27 cellular contexts compared by ENCODE assay signal in genomic region chr20:50709574-50709973, GRCh38. TPM values are rescaled to one million over a fixed set of nuclear protein-coding genes. Genes with fewer than 3 reads are reported as not detected.
"Had no signal": no experiment of that assay in that cellular context is flagged by ENCODE, and none has a peak within 500 bp of the region (broad histone marks: within the 10 kb centered on the region; RNA-seq: fewer than 3 reads in every experiment).

No MANE protein-coding gene starts in this region.

- ATAC-seq: foreskin keratinocyte; gastroesophageal sphincter; heart left ventricle; left cardiac atrium; left lung; naive thymus-derived CD4-positive, alpha-beta T cell; stimulated activated effector memory CD8-positive, alpha-beta T cell treated with anti-CD3 and anti-CD28 coated beads, Interleukin-12 subunit alpha, Interleukin-12 subunit beta, amount 100 ng/mL, for 72 hours; stimulated activated naive CD8-positive, alpha-beta T cell treated with anti-CD3 and anti-CD28 coated beads, Interleukin-15, Interleukin-2, amounts not matched to agents 100 U/mL and 50 U/mL, for 24 hours had no signal

- H3K36me3 Mint-ChIP-seq: stimulated activated effector memory CD8-positive, alpha-beta T cell treated with anti-CD3 and anti-CD28 coated beads, Interleukin-12 subunit alpha, Interleukin-12 subunit beta, amount 100 ng/mL, for 72 hours had no signal

- DNase-seq: dermis blood vessel endothelial cell; effector memory CD4-positive, alpha-beta T cell; foreskin keratinocyte; heart left ventricle; left cardiac atrium; left lung; mesenchymal stem cell; midbrain; naive thymus-derived CD4-positive, alpha-beta T cell; sigmoid colon; stimulated activated CD4-positive, alpha-beta T cell treated with anti-CD3 and anti-CD28 coated beads, Interleukin-2, amount 100 ng/mL, for 24 hours; stimulated activated CD4-positive, alpha-beta T cell treated with anti-CD3 and anti-CD28 coated beads, Interleukin-4, amount 100 ng/mL, for 24 hours; stimulated activated naive CD8-positive, alpha-beta T cell treated with anti-CD3 and anti-CD28 coated beads, Interleukin-15, Interleukin-2, amounts not matched to agents 100 U/mL and 50 U/mL, for 24 hours; substantia nigra; testis; upper lobe of left lung had no signal

- H3K9me3 ChIP-seq: esophagus muscularis mucosa, gastroesophageal sphincter, heart left ventricle, left lung, prostate gland, right atrium auricular region, sigmoid colon, testis, tibial nerve, upper lobe of left lung had no signal

- H3K27ac ChIP-seq: coronary artery, esophagus muscularis mucosa, foreskin keratinocyte, gastroesophageal sphincter, heart left ventricle, parathyroid adenoma, prostate gland, right atrium auricular region, sigmoid colon, testis, tibial nerve had no signal

- H3K4me3 Mint-ChIP-seq: naive thymus-derived CD4-positive, alpha-beta T cell; stimulated activated effector memory CD8-positive, alpha-beta T cell treated with anti-CD3 and anti-CD28 coated beads, Interleukin-12 subunit alpha, Interleukin-12 subunit beta, amount 100 ng/mL, for 72 hours had no signal

- H3K27ac Mint-ChIP-seq: naive thymus-derived CD4-positive, alpha-beta T cell; stimulated activated effector memory CD8-positive, alpha-beta T cell treated with anti-CD3 and anti-CD28 coated beads, Interleukin-12 subunit alpha, Interleukin-12 subunit beta, amount 100 ng/mL, for 72 hours had no signal

- H3K9me3 Mint-ChIP-seq: naive thymus-derived CD4-positive, alpha-beta T cell; stimulated activated effector memory CD8-positive, alpha-beta T cell treated with anti-CD3 and anti-CD28 coated beads, Interleukin-12 subunit alpha, Interleukin-12 subunit beta, amount 100 ng/mL, for 72 hours had no signal

- H3K27me3 ChIP-seq: esophagus muscularis mucosa, foreskin keratinocyte, gastroesophageal sphincter, heart left ventricle, hepatocyte, left lung, right atrium auricular region, sigmoid colon, testis, tibial nerve, upper lobe of left lung had no signal

- H3K4me1 Mint-ChIP-seq: stimulated activated effector memory CD8-positive, alpha-beta T cell treated with anti-CD3 and anti-CD28 coated beads, Interleukin-12 subunit alpha, Interleukin-12 subunit beta, amount 100 ng/mL, for 72 hours had no signal

- H3K4me3 ChIP-seq: coronary artery, esophagus muscularis mucosa, gastroesophageal sphincter, heart left ventricle, hepatocyte, left lung, prostate gland, right atrium auricular region, sigmoid colon, testis, tibial nerve, upper lobe of left lung had no signal

RNA-seq across cellular contexts. Expression of gene RIPOR3, which starts 18.2 kb away (rescaled TPM):
- total RNA-seq: endothelial cell of umbilical vein had no signal
- polyA plus RNA-seq: endothelial cell of umbilical vein, neural cell had no signal

RNA-seq across cellular contexts. Expression of gene PARD6B, which starts 21.8 kb away (rescaled TPM):
- total RNA-seq: endothelial cell of umbilical vein had no signal
